ENCODE assay signal across 8 cellular contexts in the genomic region with DNA sequence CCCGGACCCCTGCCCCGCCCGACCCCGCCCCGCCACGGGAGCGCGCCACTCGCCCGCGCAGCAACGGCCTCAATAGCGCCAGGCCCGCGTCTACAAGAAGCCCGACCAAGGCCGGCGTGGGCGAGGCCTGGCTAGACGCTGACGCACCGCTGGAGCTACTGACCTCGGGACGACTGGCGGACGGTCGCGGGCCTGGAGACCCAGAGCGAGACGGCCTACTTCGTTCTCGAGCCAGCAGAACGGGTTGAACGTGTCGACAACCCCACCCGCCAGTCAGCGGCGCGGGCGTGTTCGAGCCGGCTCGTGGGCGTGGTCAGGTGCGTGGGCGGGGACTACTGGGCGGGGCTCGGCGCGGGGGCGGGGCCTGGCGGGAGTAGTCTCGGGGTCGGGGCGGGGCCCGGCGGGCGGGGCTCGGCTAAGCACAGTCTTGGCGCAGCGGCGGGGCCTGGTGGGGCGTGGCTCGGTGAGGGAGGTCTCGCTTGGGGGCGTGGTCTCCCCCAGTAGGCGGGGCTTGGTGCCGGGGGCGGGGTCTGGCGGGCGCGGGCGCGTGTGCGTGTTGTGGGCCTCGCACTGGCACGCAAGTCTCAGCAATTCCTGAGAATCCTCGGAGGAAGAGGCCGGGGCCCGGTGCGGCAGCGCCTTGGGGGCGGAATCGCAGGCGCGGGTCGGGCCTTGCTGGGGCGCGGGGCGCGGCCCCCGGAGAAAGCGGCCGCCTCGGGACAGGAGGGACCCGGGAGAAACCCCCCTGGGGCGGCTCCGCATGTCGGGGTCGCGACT. TPM values are rescaled to one million over a fixed set of nuclear protein-coding genes. Genes with fewer than 3 reads are reported as not detected.
DNase-seq lines count a peak whose midpoint lies in the region; ATAC-seq, FAIRE-seq and TF ChIP-seq lines count a peak whose summit lies in the region.

A gene (minus strand): TSS at position 293 of the 777 bp plus-strand sequence. CDS start 5,080 bp downstream, outside the sequence.

- H3K27ac Mint-ChIP-seq in activated naive CD8-positive, alpha-beta T cell treated with anti-CD3 and anti-CD28 coated beads, Interleukin-2, amount 10 ng/mL, durations not matched to agents 7 days and 5 days: peak within 1 kb of the TSS; percentile 99

- H3K9me2 ChIP-seq in SU-DHL-6 (replicated peaks; ENCODE audit: insufficient read depth, low read length): no peaks in the 10 kb centered on the region

- H3K4me1 Mint-ChIP-seq in activated naive CD8-positive, alpha-beta T cell treated with anti-CD3 and anti-CD28 coated beads, Interleukin-2, amount 10 ng/mL, durations not matched to agents 7 days and 5 days: peaks cover 18% of the 10 kb centered on the region

- peak within 1 kb of the TSS; percentile 77 for H2AFZ ChIP-seq in SU-DHL-6 (ENCODE audit: low read depth, low read length, severe bottlenecking)

- intact Hi-C loops in head of caudate nucleus (cut with DNase I) (loop anchor here (5.0 kb wide), 1 partner anchor 60 kb away; no protein-coding TSS in a partner anchor), pancreas (cut with DNase I) (no loop called here), thyroid gland (cut with DNase I) (loop anchor here (10.0 kb wide), 1 partner anchor 302 kb away; a partner anchor contains a TSS)

- DNase-seq in GM10266 (ENCODE audit: extremely low spot score) (peak; percentile 100), NCI-H1105 treated with DMSO at 0.1 percent for 48 hours (lab: John Stamatoyannopoulos, UW) (peak; percentile 88), head of caudate nucleus (peak; percentile 95 to 100 (median 99)), pancreas (peak; percentile 96 to 100 (median 99)), thyroid gland (peak; percentile 97)
- DNase-seq in activated naive CD8-positive, alpha-beta T cell treated with anti-CD3 and anti-CD28 coated beads, Interleukin-2, amount 10 ng/mL, durations not matched to agents 7 days and 5 days: peak; percentile 100

- H3K27me3 ChIP-seq in SU-DHL-6 (ENCODE audit: low read length): no peaks in the 10 kb centered on the region
- no peaks in the 10 kb centered on the region for H3K27me3 ChIP-seq in pancreas
- no peaks in the 10 kb centered on the region for H3K27me3 ChIP-seq in thyroid gland

- no peaks in the 10 kb centered on the region for H3K27me3 Mint-ChIP-seq in activated naive CD8-positive, alpha-beta T cell treated with anti-CD3 and anti-CD28 coated beads, Interleukin-2, amount 10 ng/mL, durations not matched to agents 7 days and 5 days

- TF ChIP-seq POLR2A in thyroid gland (IDR thresholded peaks at IDR 0.05): peak in 1 of 2 donors; percentile 70

- peak within 1 kb of the TSS; percentile 95 for H3K9ac ChIP-seq in SU-DHL-6 (ENCODE audit: low read length)

- H3K9me3 ChIP-seq in SU-DHL-6 (ENCODE audit: insufficient read depth, low read length) (no peaks in the 10 kb centered on the region), pancreas (no peaks in the 10 kb centered on the region), thyroid gland (no peaks in the 10 kb centered on the region)

- POLR2A ChIA-PET in activated naive CD8-positive, alpha-beta T cell treated with anti-CD3 and anti-CD28 coated beads, Interleukin-2, amount 10 ng/mL, durations not matched to agents 7 days and 5 days (lab: Charles Lee): interaction anchor here (0.7 to 1.7 kb wide), 15 partner anchors 28 to 302 kb away, joined by 3 to 13 read pairs (median 6); a partner anchor contains a TSS

- TF ChIP-seq CTCF in GM10266 (IDR thresholded peaks at IDR 0.05; ENCODE audit: control insufficient read depth, insufficient read depth, low read depth, missing control alignments) (no peak), SU-DHL-6 (IDR thresholded peaks at IDR 0.05; ENCODE audit: insufficient read depth, low read length, poor library complexity, severe bottlenecking) (no peak), pancreas (IDR thresholded peaks at IDR 0.05) (no peak), thyroid gland (IDR thresholded peaks at IDR 0.05) (no peak)

- WGBS in pancreas, 2 donors: 1% methylated on average over 68 to 101 of the region's 101 CpGs
- 0% methylated on average over 15 of the region's 101 CpGs; no CpG with 5 or more reads in 1 of the 2 donors for WGBS in thyroid gland, 2 donors

- H3K4me1 ChIP-seq in pancreas: peaks cover 5 to 16% (median 11%) of the 10 kb centered on the region in 3 donors
- peaks cover 31 to 44% of the 10 kb centered on the region in 2 donors for H3K4me1 ChIP-seq in thyroid gland

- H3F3A ChIP-seq in SU-DHL-6 (ENCODE audit: insufficient read depth): peaks cover 6% of the 10 kb centered on the region; the same call in 1 of the 2 replicates

- H3K4me3 ChIP-seq in SU-DHL-6 (ENCODE audit: insufficient read depth, low read length, poor library complexity, severe bottlenecking) (peak within 1 kb of the TSS; percentile 88), pancreas (peak within 1 kb of the TSS; percentile 54 to 86 (median 59)), thyroid gland (replicated peaks in 1 of 3) (peak within 1 kb of the TSS; percentile 77 to 94 (median 89))

- H4K20me1 ChIP-seq in SU-DHL-6 (ENCODE audit: low read depth, low read length): no peaks in the 10 kb centered on the region

- H3K9me3 Mint-ChIP-seq in activated naive CD8-positive, alpha-beta T cell treated with anti-CD3 and anti-CD28 coated beads, Interleukin-2, amount 10 ng/mL, durations not matched to agents 7 days and 5 days: no peaks in the 10 kb centered on the region

- H3K36me3 ChIP-seq in SU-DHL-6 (ENCODE audit: low read length) (no peaks in the 10 kb centered on the region), pancreas (no peaks in the 10 kb centered on the region), thyroid gland (peaks cover 5 to 6% of the 10 kb centered on the region in 2 donors)

- peaks cover 5% of the 10 kb centered on the region for H3K36me3 Mint-ChIP-seq in activated naive CD8-positive, alpha-beta T cell treated with anti-CD3 and anti-CD28 coated beads, Interleukin-2, amount 10 ng/mL, durations not matched to agents 7 days and 5 days

- H3K4me3 Mint-ChIP-seq in activated naive CD8-positive, alpha-beta T cell treated with anti-CD3 and anti-CD28 coated beads, Interleukin-2, amount 10 ng/mL, durations not matched to agents 7 days and 5 days: peak within 1 kb of the TSS; percentile 90

- peak; percentile 53 for ATAC-seq in HG02642 (IDR thresholded peaks at IDR 0.05; ENCODE audit: poor library complexity, unreplicated experiment)
- ATAC-seq in activated naive CD8-positive, alpha-beta T cell treated with anti-CD3 and anti-CD28 coated beads, Interleukin-2, amount 10 ng/mL, durations not matched to agents 7 days and 5 days (ENCODE audit: low read depth): peak; percentile 70
- peak; percentile 83 to 92 (median 88) for ATAC-seq in pancreas

- no peak for FAIRE-seq in pancreas (lab: Jason Lieb, UNC)

- H3K27ac ChIP-seq in SU-DHL-6 (ENCODE audit: low read depth, low read length) (peak within 1 kb of the TSS; percentile 83), pancreas (peak within 1 kb of the TSS; percentile 92 to 99 (median 96)), thyroid gland (peak within 1 kb of the TSS; percentile 97 to 99 (median 97))

- H3K79me2 ChIP-seq in SU-DHL-6 (ENCODE audit: insufficient read depth, low read length): peaks cover 12% of the 10 kb centered on the region

- H3K4me2 ChIP-seq in SU-DHL-6 (ENCODE audit: low read depth, low read length, poor library complexity, severe bottlenecking): peak within 1 kb of the TSS; percentile 81

RNA-seq across cellular contexts. Expression of the gene that starts here (rescaled TPM):
- 10 to 100 TPM; 88.9 to 93.2 TPM for total RNA-seq in activated naive CD8-positive, alpha-beta T cell treated with anti-CD3 and anti-CD28 coated beads, Interleukin-2, amount 10 ng/mL, durations not matched to agents 7 days and 5 days
- 10 to 100 TPM; 38.9 to 65.1 (median 59.1) TPM for total RNA-seq in pancreas
- 10 to 100 TPM; 66.8 to 87.7 TPM for polyA plus RNA-seq in pancreas
- total RNA-seq in thyroid gland: 100 to 1,000 TPM; 191 to 259 (median 231) TPM

Comparison
In these comparisons a context has a peak if more than half of its experiments do, and no peak if none do; other contexts are left out.
1. Peak in every context shown above with its lines: DNase-seq, ATAC-seq, H3K4me3 ChIP-seq and H3K27ac ChIP-seq.
2. intact Hi-C loops: an anchor here in head of caudate nucleus (5.0 kb wide) and thyroid gland (10.0 kb wide); none called in pancreas.